In genomic region chr10:30438016-30438850, GRCh38 we compare ENCODE assay signal across 9 cellular contexts. TPM values are rescaled to one million over a fixed set of nuclear protein-coding genes. Genes with fewer than 3 reads are reported as not detected.
DNase-seq lines count a peak whose midpoint lies in the region; ATAC-seq and TF ChIP-seq lines count a peak whose summit lies in the region.
"Had no signal": no experiment of that assay in that cellular context is flagged by ENCODE, and none has a peak within 500 bp of the region (broad histone marks: within the 10 kb centered on the region; RNA-seq: fewer than 3 reads in every experiment).

No MANE protein-coding gene starts in this region.

- H3K9me3 Mint-ChIP-seq in activated CD4-positive, alpha-beta T cell treated with anti-CD3 and anti-CD28 coated beads for 36 hours (ENCODE audit: low read depth) = no peaks in the 10 kb centered on the region
- H3K9me3 Mint-ChIP-seq in stimulated activated naive B cell treated with anti-CD40 and anti-IgM and Interleukin-4, amounts not matched to agents 10 μg/mL and 1 μg/mL and 100 μg/mL, for 72 hours = no peaks in the 10 kb centered on the region

- TF ChIP-seq CTCF in fibroblast of the aortic adventitia (IDR thresholded peaks at IDR 0.05; ENCODE audit: insufficient read depth, low read length) = no peak
- no peak for TF ChIP-seq CTCF in mucosa of descending colon (IDR thresholded peaks at IDR 0.05)

- H3K36me3 ChIP-seq in mucosa of descending colon (ENCODE audit: low read depth) = no peaks in the 10 kb centered on the region

- H3K9me3 ChIP-seq in T-helper 17 cell (ENCODE audit: control insufficient read depth, low read length, poor library complexity, severe bottlenecking) = no peaks in the 10 kb centered on the region
- H3K9me3 ChIP-seq in mucosa of descending colon = no peaks in the 10 kb centered on the region

- POLR2A ChIA-PET in activated CD4-positive, alpha-beta T cell treated with anti-CD3 and anti-CD28 coated beads for 36 hours (lab: Charles Lee) = interaction anchor here (0.7 to 1.2 kb wide), 2 partner anchors 9 to 257 kb away, joined by 4 read pairs; no protein-coding TSS in a partner anchor

- H3K4me3 ChIP-seq in fibroblast of the aortic adventitia (ENCODE audit: low read depth, low read length) (peak overlapping the region; percentile 66), mucosa of descending colon (no peak overlapping the region)

- peaks cover 7% of the 10 kb centered on the region for H3K4me1 ChIP-seq in mucosa of descending colon (ENCODE audit: low read depth)

- no peak for DNase-seq in activated CD4-positive, alpha-beta T cell treated with anti-CD3 and anti-CD28 coated beads for 36 hours
- DNase-seq in activated CD4-positive, alpha-beta T cell treated with anti-CD3 and anti-CD28 coated beads for 1 hour = no peak
- no peak for DNase-seq in T-helper 17 cell
- DNase-seq in fibroblast of the aortic adventitia (ENCODE audit: low read depth) = peak; percentile 41
- no peak for DNase-seq in stimulated activated naive B cell treated with anti-CD40 and anti-IgM and Interleukin-4, amounts not matched to agents 10 μg/mL and 1 μg/mL and 100 μg/mL, for 72 hours
- no peak for DNase-seq in dermis blood vessel endothelial cell
- DNase-seq in mucosa of descending colon = no peak
- DNase-seq: Kasumi-1 had no signal

- CTCF ChIA-PET in activated CD4-positive, alpha-beta T cell treated with anti-CD3 and anti-CD28 coated beads for 36 hours (lab: Charles Lee) = interaction anchor here (0.6 to 2.8 kb wide), 15 partner anchors 9 to 1252 kb away, joined by 3 to 7 read pairs (median 4); no protein-coding TSS in a partner anchor

- ATAC-seq in activated CD4-positive, alpha-beta T cell treated with anti-CD3 and anti-CD28 coated beads for 36 hours = no peak
- ATAC-seq in T-helper 17 cell (no peak), mucosa of descending colon (no peak), GM18870 (IDR thresholded peaks at IDR 0.05; ENCODE audit: unreplicated experiment) (no peak)
- no peak for ATAC-seq in stimulated activated naive B cell treated with anti-CD40 and anti-IgM and Interleukin-4, amounts not matched to agents 10 μg/mL and 1 μg/mL and 100 μg/mL, for 72 hours (replicated peaks)

- H3K36me3 Mint-ChIP-seq in activated CD4-positive, alpha-beta T cell treated with anti-CD3 and anti-CD28 coated beads for 36 hours (ENCODE audit: low read depth) = peaks cover 46% of the 10 kb centered on the region
- peaks cover 6% of the 10 kb centered on the region for H3K36me3 Mint-ChIP-seq in T-helper 17 cell (ENCODE audit: low read depth)
- H3K36me3 Mint-ChIP-seq in stimulated activated naive B cell treated with anti-CD40 and anti-IgM and Interleukin-4, amounts not matched to agents 10 μg/mL and 1 μg/mL and 100 μg/mL, for 72 hours = peaks cover 69 to 77% of the 10 kb centered on the region in 2 donors

- peaks cover 48% of the 10 kb centered on the region for H3K4me1 Mint-ChIP-seq in activated CD4-positive, alpha-beta T cell treated with anti-CD3 and anti-CD28 coated beads for 36 hours
- H3K4me1 Mint-ChIP-seq in T-helper 17 cell = peaks cover 44% of the 10 kb centered on the region
- H3K4me1 Mint-ChIP-seq in stimulated activated naive B cell treated with anti-CD40 and anti-IgM and Interleukin-4, amounts not matched to agents 10 μg/mL and 1 μg/mL and 100 μg/mL, for 72 hours = peaks cover 40 to 60% of the 10 kb centered on the region in 2 donors

- no peaks in the 10 kb centered on the region for H3K27me3 Mint-ChIP-seq in activated CD4-positive, alpha-beta T cell treated with anti-CD3 and anti-CD28 coated beads for 36 hours
- no peaks in the 10 kb centered on the region for H3K27me3 Mint-ChIP-seq in T-helper 17 cell
- H3K27me3 Mint-ChIP-seq in stimulated activated naive B cell treated with anti-CD40 and anti-IgM and Interleukin-4, amounts not matched to agents 10 μg/mL and 1 μg/mL and 100 μg/mL, for 72 hours = no peaks in the 10 kb centered on the region

- H3K27ac Mint-ChIP-seq in activated CD4-positive, alpha-beta T cell treated with anti-CD3 and anti-CD28 coated beads for 36 hours = peak overlapping the region; percentile 73
- peak overlapping the region; percentile 96 for H3K27ac Mint-ChIP-seq in T-helper 17 cell
- peak overlapping the region; percentile 65 for H3K27ac Mint-ChIP-seq in stimulated activated naive B cell treated with anti-CD40 and anti-IgM and Interleukin-4, amounts not matched to agents 10 μg/mL and 1 μg/mL and 100 μg/mL, for 72 hours

- intact Hi-C loops in activated CD4-positive, alpha-beta T cell treated with anti-CD3 and anti-CD28 coated beads for 36 hours (cut with DNase I, micrococcal nuclease) = loop anchor here in 1 of 2 experiments (5.0 to 10.0 kb wide), 4 partner anchors 703 to 1903 kb away; partner anchors contain the start of gene WAC
- intact Hi-C loops in mucosa of descending colon (cut with DNase I, micrococcal nuclease) = no loop called here

- peak overlapping the region; percentile 92 for H3K4me3 Mint-ChIP-seq in activated CD4-positive, alpha-beta T cell treated with anti-CD3 and anti-CD28 coated beads for 36 hours
- peak overlapping the region; percentile 90 for H3K4me3 Mint-ChIP-seq in T-helper 17 cell
- peak overlapping the region; percentile 84 to 99 for H3K4me3 Mint-ChIP-seq in stimulated activated naive B cell treated with anti-CD40 and anti-IgM and Interleukin-4, amounts not matched to agents 10 μg/mL and 1 μg/mL and 100 μg/mL, for 72 hours

RNA-seq across cellular contexts. Expression of gene MAP3K8, which starts 4.2 kb away (rescaled TPM):
- total RNA-seq in activated CD4-positive, alpha-beta T cell treated with anti-CD3 and anti-CD28 coated beads for 36 hours = 10 to 100 TPM; 19.9 to 22.9 TPM
- total RNA-seq in T-helper 17 cell = 10 to 100 TPM; 26.2 to 38.8 TPM
- total RNA-seq in fibroblast of the aortic adventitia (ENCODE audit: low replicate concordance) = 12.8 and 22.9 TPM in 2 replicates
- total RNA-seq in dermis blood vessel endothelial cell = 2.5 and 6.3 TPM in 2 replicates
- 10 to 100 TPM; 12.3 to 20.3 (median 18.1) TPM for total RNA-seq in mucosa of descending colon
